Comparison of ENCODE assay signal across 25 cellular contexts in genomic region chr4:48904101-48904500, GRCh38. TPM values are rescaled to one million over a fixed set of nuclear protein-coding genes. Genes with fewer than 3 reads are reported as not detected.
A peak's percentile ranks its signal among the peaks of the same experiment; 100 is the strongest.
DNase-seq lines count a peak whose midpoint lies in the region; ATAC-seq and TF ChIP-seq lines count a peak whose summit lies in the region.
"Had no signal": no experiment of that assay in that cellular context is flagged by ENCODE, and none has a peak within 500 bp of the region (broad histone marks: within the 10 kb centered on the region; RNA-seq: fewer than 3 reads in every experiment).

No MANE protein-coding gene starts in this region.

- no peaks in the 10 kb centered on the region for H3K27me3 ChIP-seq in CD4-positive, alpha-beta T cell (ENCODE audit: control insufficient read depth, insufficient read depth, low read length)
- no peaks in the 10 kb centered on the region for H3K27me3 ChIP-seq in DND-41 (ENCODE audit: insufficient read depth, low read length, poor library complexity)
- H3K27me3 ChIP-seq: transverse colon had no signal

- peaks cover 67% of the 10 kb centered on the region for H3K36me3 Mint-ChIP-seq in CD4-positive, alpha-beta T cell (ENCODE audit: low read depth)
- H3K36me3 Mint-ChIP-seq in activated naive CD8-positive, alpha-beta T cell treated with anti-CD3 and anti-CD28 coated beads, Interleukin-2, amount 50 U/mL, for 24 hours (ENCODE audit: low read depth), result peaks cover 33% of the 10 kb centered on the region
- peaks cover 51% of the 10 kb centered on the region for H3K36me3 Mint-ChIP-seq in stimulated activated effector memory CD8-positive, alpha-beta T cell treated with anti-CD3 and anti-CD28 coated beads, Interleukin-12 subunit alpha, Interleukin-12 subunit beta, amount 100 ng/mL, for 72 hours

- peak overlapping the region; percentile 98; the same call in 1 of the 2 replicates for H3K4me2 ChIP-seq in DND-41 (ENCODE audit: insufficient read depth, low read length)

- H3K4me3 Mint-ChIP-seq in CD4-positive, alpha-beta T cell, result peak overlapping the region; percentile 91
- H3K4me3 Mint-ChIP-seq in activated naive CD8-positive, alpha-beta T cell treated with anti-CD3 and anti-CD28 coated beads, Interleukin-2, amount 50 U/mL, for 24 hours, result no peak overlapping the region
- H3K4me3 Mint-ChIP-seq in stimulated activated effector memory CD8-positive, alpha-beta T cell treated with anti-CD3 and anti-CD28 coated beads, Interleukin-12 subunit alpha, Interleukin-12 subunit beta, amount 100 ng/mL, for 72 hours, result no peak overlapping the region

- no peak for TF ChIP-seq CTCF in CD4-positive, alpha-beta T cell (IDR thresholded peaks at IDR 0.05)
- TF ChIP-seq CTCF in DND-41 (IDR thresholded peaks at IDR 0.05; ENCODE audit: borderline replicate concordance, extremely low read depth, low read length, poor library complexity, severe bottlenecking), result no peak

- no peaks in the 10 kb centered on the region for H3K9me3 Mint-ChIP-seq in CD4-positive, alpha-beta T cell
- H3K9me3 Mint-ChIP-seq in activated naive CD8-positive, alpha-beta T cell treated with anti-CD3 and anti-CD28 coated beads, Interleukin-2, amount 50 U/mL, for 24 hours, result no peaks in the 10 kb centered on the region
- no peaks in the 10 kb centered on the region for H3K9me3 Mint-ChIP-seq in stimulated activated effector memory CD8-positive, alpha-beta T cell treated with anti-CD3 and anti-CD28 coated beads, Interleukin-12 subunit alpha, Interleukin-12 subunit beta, amount 100 ng/mL, for 72 hours
- H3K9me3 Mint-ChIP-seq: activated CD4-positive, alpha-beta T cell treated with anti-CD3 and anti-CD28 coated beads, Interleukin-2, amount 10 ng/mL, durations not matched to agents 7 days and 5 days; CD8-positive, alpha-beta memory T cell; stimulated activated naive CD8-positive, alpha-beta T cell treated with anti-CD3 and anti-CD28 coated beads, Interleukin-15, amount 100 ng/mL, for 72 hours; T-helper 1 cell treated with Interleukin-12 subunit alpha and Interleukin-12 subunit beta and Interleukin-4 antibody, amounts not matched to agents 30 μg/mL and 1 μg/mL, for 36 hours had no signal

- CTCF ChIA-PET in CD4-positive, alpha-beta T cell (lab: Charles Lee), result interaction anchor here (0.6 to 1.0 kb wide), 2 partner anchors 201 to 326 kb away, joined by 3 read pairs; no protein-coding TSS in a partner anchor

- no peak overlapping the region for H3K4me3 ChIP-seq in DND-41 (ENCODE audit: low read depth in 1 of 2, low read length in 2 of 2)
- H3K4me3 ChIP-seq: HAP-1, lower lobe of right lung, smooth muscle cell, transverse colon had no signal

- intact Hi-C loops in CD4-positive, alpha-beta T cell (cut with DNase I, micrococcal nuclease), result loop anchor here in 1 of 2 experiments (2.0 to 10.0 kb wide), 4 partner anchors 52 to 769 kb away; partner anchors contain the start of genes SLAIN2 and TXK

- peaks cover 69% of the 10 kb centered on the region for H3K4me1 Mint-ChIP-seq in CD4-positive, alpha-beta T cell (ENCODE audit: low read depth)
- peaks cover 53% of the 10 kb centered on the region for H3K4me1 Mint-ChIP-seq in activated naive CD8-positive, alpha-beta T cell treated with anti-CD3 and anti-CD28 coated beads, Interleukin-2, amount 50 U/mL, for 24 hours
- peaks cover 38% of the 10 kb centered on the region for H3K4me1 Mint-ChIP-seq in stimulated activated effector memory CD8-positive, alpha-beta T cell treated with anti-CD3 and anti-CD28 coated beads, Interleukin-12 subunit alpha, Interleukin-12 subunit beta, amount 100 ng/mL, for 72 hours

- H3K4me1 ChIP-seq in DND-41 (ENCODE audit: insufficient read depth, low read length), result peaks cover 28% of the 10 kb centered on the region

- H3K9me3 ChIP-seq in CD4-positive, alpha-beta T cell (ENCODE audit: control insufficient read depth, low read length), result no peaks in the 10 kb centered on the region
- H3K9me3 ChIP-seq in DND-41 (ENCODE audit: insufficient read depth, low read length, severe bottlenecking), result no peaks in the 10 kb centered on the region
- H3K9me3 ChIP-seq: HAP-1, lower lobe of right lung, neutrophil, transverse colon had no signal

- H3K79me2 ChIP-seq in DND-41 (ENCODE audit: insufficient read depth, low read length), result peaks cover 26% of the 10 kb centered on the region

- ATAC-seq in CD4-positive, alpha-beta T cell (ENCODE audit: poor library complexity), result no peak
- ATAC-seq in DND-41 (ENCODE audit: insufficient read depth, low read depth), result no peak
- ATAC-seq in activated naive CD8-positive, alpha-beta T cell treated with anti-CD3 and anti-CD28 coated beads, Interleukin-2, amount 50 U/mL, for 24 hours, result no peak
- ATAC-seq in stimulated activated effector memory CD8-positive, alpha-beta T cell treated with anti-CD3 and anti-CD28 coated beads, Interleukin-12 subunit alpha, Interleukin-12 subunit beta, amount 100 ng/mL, for 72 hours, result no peak
- ATAC-seq: lower lobe of right lung; stimulated activated naive CD8-positive, alpha-beta T cell treated with anti-CD3 and anti-CD28 coated beads, Interleukin-15, amount 100 ng/mL, for 72 hours had no signal

- H3K27me3 Mint-ChIP-seq in CD4-positive, alpha-beta T cell, result no peaks in the 10 kb centered on the region
- no peaks in the 10 kb centered on the region for H3K27me3 Mint-ChIP-seq in activated naive CD8-positive, alpha-beta T cell treated with anti-CD3 and anti-CD28 coated beads, Interleukin-2, amount 50 U/mL, for 24 hours
- H3K27me3 Mint-ChIP-seq: activated CD4-positive, alpha-beta T cell treated with anti-CD3 and anti-CD28 coated beads, Interleukin-2, amount 10 ng/mL, durations not matched to agents 7 days and 5 days; stimulated activated naive CD8-positive, alpha-beta T cell treated with anti-CD3 and anti-CD28 coated beads, Interleukin-15, amount 100 ng/mL, for 72 hours had no signal

- POLR2A ChIA-PET in CD4-positive, alpha-beta T cell (lab: Charles Lee), result no interaction called here

- no peak overlapping the region; the same call in 1 of the 2 replicates for H3K9ac ChIP-seq in DND-41 (ENCODE audit: low read depth, low read length)

- H3K27ac ChIP-seq in CD4-positive, alpha-beta T cell (ENCODE audit: low read depth, low read length), result no peak overlapping the region
- no peak overlapping the region; the same call in 1 of the 2 replicates for H3K27ac ChIP-seq in DND-41 (ENCODE audit: low read length)
- H3K27ac ChIP-seq: lower lobe of right lung, neutrophil, transverse colon had no signal

- no peak for DNase-seq in CD4-positive, alpha-beta T cell
- no peak for DNase-seq in DND-41
- DNase-seq in NCI-H524 (lab: John Stamatoyannopoulos, UW), result peak; percentile 87 to 96
- no peak for DNase-seq in activated naive CD8-positive, alpha-beta T cell treated with anti-CD3 and anti-CD28 coated beads, Interleukin-2, amount 50 U/mL, for 24 hours
- no peak for DNase-seq in NCI-H748 treated with DMSO at 0.1 percent for 48 hours (lab: John Stamatoyannopoulos, UW)
- DNase-seq in stimulated activated effector memory CD8-positive, alpha-beta T cell treated with anti-CD3 and anti-CD28 coated beads, Interleukin-12 subunit alpha, Interleukin-12 subunit beta, amount 100 ng/mL, for 72 hours (ENCODE audit: low spot score in 2 of 2), result no peak
- no peak for DNase-seq in cortex of kidney (lab: John Stamatoyannopoulos, UW)
- DNase-seq: activated CD4-positive, alpha-beta T cell treated with anti-CD3 and anti-CD28 coated beads, Interleukin-2, amount 10 ng/mL, durations not matched to agents 7 days and 5 days; activated CD8-positive, alpha-beta memory T cell treated with anti-CD3 and anti-CD28 coated beads, Interleukin-2, amount 50 U/mL, for 48 hours; activated gamma-delta T cell; CD8-positive, alpha-beta memory T cell; central memory CD4-positive, alpha-beta T cell; erythroblast; hippocampal formation; Kasumi-1; lower lobe of right lung; NCI-H446 treated with DMSO at 0.1 percent for 48 hours; SHP77 treated with DMSO at 0.1 percent for 48 hours; stimulated activated CD4-positive, alpha-beta T cell treated with anti-CD3 and anti-CD28 coated beads, Interleukin-4, amount 100 ng/mL, for 1 hour; stimulated activated naive CD8-positive, alpha-beta T cell treated with anti-CD3 and anti-CD28 coated beads, Interleukin-15, amount 100 ng/mL, for 72 hours; transverse colon had no signal

- H4K20me1 ChIP-seq in DND-41 (ENCODE audit: insufficient read depth, low read length), result no peaks in the 10 kb centered on the region

- peak overlapping the region; percentile 89 for H3K27ac Mint-ChIP-seq in CD4-positive, alpha-beta T cell
- peak overlapping the region; percentile 1 for H3K27ac Mint-ChIP-seq in activated naive CD8-positive, alpha-beta T cell treated with anti-CD3 and anti-CD28 coated beads, Interleukin-2, amount 50 U/mL, for 24 hours
- H3K27ac Mint-ChIP-seq in stimulated activated effector memory CD8-positive, alpha-beta T cell treated with anti-CD3 and anti-CD28 coated beads, Interleukin-12 subunit alpha, Interleukin-12 subunit beta, amount 100 ng/mL, for 72 hours, result no peak overlapping the region
- H3K27ac Mint-ChIP-seq: T-helper 1 cell treated with Interleukin-12 subunit alpha and Interleukin-12 subunit beta and Interleukin-4 antibody, amounts not matched to agents 30 μg/mL and 1 μg/mL, for 36 hours had no signal

- no peak overlapping the region for H2AFZ ChIP-seq in DND-41 (ENCODE audit: low read depth, low read length)

- H3K36me3 ChIP-seq in DND-41 (ENCODE audit: insufficient read depth, low read length), result peaks cover 50% of the 10 kb centered on the region
- H3K36me3 ChIP-seq: neutrophil had no signal

RNA-seq across cellular contexts. Expression of gene OCIAD2, which starts 2.5 kb away (rescaled TPM):
- 10 to 100 TPM; 77.0 to 91.1 TPM for total RNA-seq in CD4-positive, alpha-beta T cell

Comparison
In these comparisons a context has a peak if more than half of its experiments do, and no peak if none do; other contexts are left out.
1. DNase-seq: peak in NCI-H524 (2 of 2); none in CD4-positive, alpha-beta T cell (0 of 10), DND-41 (single experiment), activated naive CD8-positive, alpha-beta T cell treated with anti-CD3 and anti-CD28 coated beads, Interleukin-2, amount 50 U/mL, for 24 hours (single experiment), NCI-H748 treated with DMSO at 0.1 percent for 48 hours (single experiment), stimulated activated effector memory CD8-positive, alpha-beta T cell treated with anti-CD3 and anti-CD28 coated beads, Interleukin-12 subunit alpha, Interleukin-12 subunit beta, amount 100 ng/mL, for 72 hours (0 of 2) and cortex of kidney (single experiment).